ENCODE assay signal across 8 cellular contexts in the genomic region with DNA sequence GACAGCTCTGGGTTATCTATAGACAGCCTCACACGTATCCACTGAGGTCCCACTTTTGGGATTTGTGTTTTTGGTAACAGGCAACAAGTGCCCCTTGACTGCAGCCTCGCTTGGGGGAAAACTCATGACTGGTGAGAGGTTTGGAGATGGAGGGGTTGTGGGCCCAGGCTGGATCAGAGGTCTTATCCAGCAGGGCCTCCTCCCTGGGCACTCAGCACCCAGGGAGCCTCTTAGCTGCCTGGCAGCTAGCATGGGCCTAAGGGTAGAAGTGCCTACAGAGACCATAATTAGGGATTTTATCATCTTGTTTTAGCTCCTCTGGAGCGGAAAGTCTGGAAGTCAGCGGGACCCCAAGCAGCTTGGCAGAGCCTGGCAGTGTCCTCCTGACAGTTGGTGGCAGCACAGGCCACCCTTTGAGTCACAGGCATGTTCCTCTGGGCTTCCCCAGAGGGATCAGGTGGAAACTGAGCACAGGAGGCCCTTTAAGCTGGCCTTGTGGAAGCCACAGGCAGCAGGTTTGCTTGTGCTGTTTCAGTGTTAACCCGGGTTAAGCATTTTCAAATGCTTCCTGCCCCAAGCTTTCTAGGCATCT.
DNase-seq lines count a peak whose midpoint lies in the region; ATAC-seq and TF ChIP-seq lines count a peak whose summit lies in the region.

No MANE protein-coding gene starts in this region.

- no peaks in the 10 kb centered on the region for H3K79me1 ChIP-seq in mesendoderm (ENCODE audit: low read length)

- no peak overlapping the region for H4K5ac ChIP-seq in mesendoderm (ENCODE audit: low read length)

- no peak overlapping the region for H2AK5ac ChIP-seq in mesendoderm (ENCODE audit: low read length)

- no CpG with 5 or more reads among the region's 5 CpGs for WGBS in mesendoderm (ENCODE audit: extremely low coverage, insufficient coverage, low lambda C conversion rate)

- no peak overlapping the region for H3K18ac ChIP-seq in mesendoderm (ENCODE audit: low read length)

- H3K9ac ChIP-seq in mesendoderm (ENCODE audit: low read length): no peak overlapping the region

- no peak overlapping the region for H4K8ac ChIP-seq in mesendoderm (ENCODE audit: low read depth, low read length)

- H2BK5ac ChIP-seq in mesendoderm (ENCODE audit: low read length): no peak overlapping the region

- DNase-seq in AG08395 (ENCODE audit: low spot score) (peak; percentile 77), NCI-H2029 treated with DMSO at 0.1 percent for 48 hours (lab: John Stamatoyannopoulos, UW) (peak; percentile 21), T47D (ENCODE audit: low read depth in 1 of 2, low spot score in 1 of 2) (peak; percentile 35 to 66), mesendoderm (peak; percentile 47), HuH-7 (ENCODE audit: low spot score) (no peak)
- no peak for DNase-seq in activated CD4-positive, alpha-beta T cell treated with anti-CD3 and anti-CD28 coated beads, Interleukin-2, amount 50 U/mL, for 4 hours

- no peak overlapping the region for H3K56ac ChIP-seq in mesendoderm (ENCODE audit: low read length)

- ATAC-seq in GM18505 (IDR thresholded peaks at IDR 0.05; ENCODE audit: unreplicated experiment) (peak; percentile 68), HG02840 (IDR thresholded peaks at IDR 0.05; ENCODE audit: low FRiP score, unreplicated experiment) (peak; percentile 53)

- no peaks in the 10 kb centered on the region for H3K36me3 ChIP-seq in mesendoderm (ENCODE audit: control insufficient read depth, insufficient read depth, low read length)

- no peak overlapping the region for H3K4me2 ChIP-seq in mesendoderm (ENCODE audit: low read length)

- H3K79me2 ChIP-seq in mesendoderm (ENCODE audit: control insufficient read depth, insufficient read depth, low read length): no peaks in the 10 kb centered on the region

- no peak overlapping the region for H3K23ac ChIP-seq in mesendoderm (ENCODE audit: low read length)

- H3K4ac ChIP-seq in mesendoderm (ENCODE audit: low read depth, low read length): no peak overlapping the region

- H2BK120ac ChIP-seq in mesendoderm (ENCODE audit: low read depth, low read length): no peak overlapping the region

- no peak overlapping the region for H3K4me3 ChIP-seq in mesendoderm (ENCODE audit: low read length)

- no peaks in the 10 kb centered on the region for H3K27me3 ChIP-seq in mesendoderm (ENCODE audit: insufficient read depth, low read length, poor library complexity)

- no peak for TF ChIP-seq POLR2A in GM18505 (IDR thresholded peaks at IDR 0.05; ENCODE audit: borderline replicate concordance, extremely low read depth, insufficient read depth, insufficient read length)

- no peak overlapping the region for H2BK15ac ChIP-seq in mesendoderm (replicated peaks; ENCODE audit: low read depth)

- H3K27ac ChIP-seq in mesendoderm (ENCODE audit: low read depth, low read length): no peak overlapping the region

- no peaks in the 10 kb centered on the region for H3K4me1 ChIP-seq in mesendoderm (ENCODE audit: control insufficient read depth, low read depth, low read length)

- in situ Hi-C loops in T47D (cut with HindIII; ENCODE audit: low pct_unique_long_range_greater_than_20kb, low sequenced_read_pairs): no loop called here

Comparison
In these comparisons a context has a peak if more than half of its experiments do, and no peak if none do; other contexts are left out.
1. DNase-seq: peak in AG08395 (single experiment), NCI-H2029 treated with DMSO at 0.1 percent for 48 hours (single experiment), T47D (2 of 2) and mesendoderm (single experiment); none in HuH-7 (single experiment) and activated CD4-positive, alpha-beta T cell treated with anti-CD3 and anti-CD28 coated beads, Interleukin-2, amount 50 U/mL, for 4 hours (0 of 2).